ENCODE assay signal across 9 cellular contexts in the genomic region with DNA sequence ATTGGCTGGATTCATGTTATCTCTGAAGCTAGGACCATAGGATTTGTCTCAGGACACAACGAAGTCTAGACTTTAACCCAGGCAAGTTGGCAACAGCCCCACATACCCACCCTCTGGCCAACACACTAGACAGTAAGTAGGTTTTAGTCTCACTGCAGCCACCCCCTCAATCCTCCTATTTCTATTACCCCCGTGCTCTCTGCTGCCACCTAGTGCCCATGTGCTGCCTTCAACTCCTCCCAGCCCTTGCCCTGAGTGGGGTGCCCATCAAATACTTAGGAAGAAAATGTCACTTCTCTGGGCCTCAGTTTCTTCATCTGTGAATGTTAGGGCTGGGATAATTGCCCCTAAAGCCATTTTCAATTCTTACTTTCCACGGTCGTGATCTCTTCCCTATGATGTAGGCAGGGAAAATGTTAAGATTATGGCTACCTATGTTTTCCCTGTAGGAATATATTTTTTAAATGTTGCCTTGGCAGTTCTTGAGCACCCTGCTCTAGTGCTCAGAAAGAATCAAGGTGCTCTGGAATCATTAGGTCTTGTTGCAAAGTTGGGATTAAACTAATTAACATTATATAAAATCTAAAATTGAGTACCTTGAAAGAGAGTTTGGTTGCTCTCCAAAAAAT.
DNase-seq lines count a peak whose midpoint lies in the region; ATAC-seq, FAIRE-seq and TF ChIP-seq lines count a peak whose summit lies in the region.
"Had no signal": no experiment of that assay in that cellular context is flagged by ENCODE, and none has a peak within 500 bp of the region (broad histone marks: within the 10 kb centered on the region; RNA-seq: fewer than 3 reads in every experiment).

No MANE protein-coding gene starts in this region.

- DNase-seq in NCI-H2107 treated with DMSO at 0.1 percent for 48 hours (lab: John Stamatoyannopoulos, UW; ENCODE audit: unreplicated experiment) (peak; percentile 27), NCI-H2107 (lab: John Stamatoyannopoulos, UW) (no peak), NB4 (ENCODE audit: low read depth) (peak; percentile 35), astrocyte (ENCODE audit: low read depth) (no peak), neural progenitor cell (ENCODE audit: low spot score) (peak; percentile 22), Ammon's horn (ENCODE audit: low spot score) (no peak)

- H3K27me3 ChIP-seq in astrocyte (ENCODE audit: insufficient read depth, low read length): peaks cover 3% of the 10 kb centered on the region
- H3K27me3 ChIP-seq in neural progenitor cell: peaks cover 62% of the 10 kb centered on the region

- H2AFZ ChIP-seq in astrocyte (ENCODE audit: low read depth, low read length): no peak overlapping the region
- no peak overlapping the region for H2AFZ ChIP-seq in neural progenitor cell (replicated peaks)

- ATAC-seq in HG02759 (IDR thresholded peaks at IDR 0.05; ENCODE audit: unreplicated experiment) (no peak), HG02610 (IDR thresholded peaks at IDR 0.05; ENCODE audit: unreplicated experiment) (no peak)

- H3K9me3 ChIP-seq in astrocyte (ENCODE audit: insufficient read depth, low read depth, low read length) (no peaks in the 10 kb centered on the region), neural progenitor cell (ENCODE audit: low read depth) (no peaks in the 10 kb centered on the region)

- H3K36me3 Mint-ChIP-seq in astrocyte (ENCODE audit: low read depth, unreplicated experiment) (no peaks in the 10 kb centered on the region), neural progenitor cell (no peaks in the 10 kb centered on the region)

- no peaks in the 10 kb centered on the region for H3K9me3 Mint-ChIP-seq in astrocyte (ENCODE audit: unreplicated experiment)
- H3K9me3 Mint-ChIP-seq in neural progenitor cell: no peaks in the 10 kb centered on the region

- H3K27ac Mint-ChIP-seq in astrocyte (ENCODE audit: unreplicated experiment) (no peak overlapping the region), neural progenitor cell (no peak overlapping the region)

- H3F3A ChIP-seq in neural progenitor cell (ENCODE audit: low read depth): no peaks in the 10 kb centered on the region

- TF ChIP-seq CTCF in NB4 (IDR thresholded peaks at IDR 0.05; ENCODE audit: low read depth, low read length) (peak; percentile 73), astrocyte (IDR thresholded peaks at IDR 0.05; ENCODE audit: insufficient read depth, low read depth, low read length) (peak; percentile 30), neural progenitor cell (IDR thresholded peaks at IDR 0.05) (peak; percentile 68)

- TF ChIP-seq POLR2A in NB4 (IDR thresholded peaks at IDR 0.05; ENCODE audit: extremely low read depth, insufficient read length): no peak

- no peak overlapping the region for H3K4me3 ChIP-seq in NB4 (ENCODE audit: low read depth, low read length)
- no peak overlapping the region for H3K4me3 ChIP-seq in astrocyte (ENCODE audit: insufficient read depth, low read depth, low read length)
- no peak overlapping the region for H3K4me3 ChIP-seq in neural progenitor cell
- H3K4me3 ChIP-seq: lung had no signal

- H3K4me3 Mint-ChIP-seq in astrocyte (ENCODE audit: unreplicated experiment) (no peak overlapping the region), neural progenitor cell (no peak overlapping the region)

- no peak for FAIRE-seq in astrocyte (lab: Jason Lieb, UNC)

- no peaks in the 10 kb centered on the region for H3K79me2 ChIP-seq in astrocyte (ENCODE audit: insufficient read depth, low read length)
- no peaks in the 10 kb centered on the region for H3K79me2 ChIP-seq in neural progenitor cell (ENCODE audit: low read depth)

- H3K27me3 Mint-ChIP-seq in astrocyte (ENCODE audit: low read depth, unreplicated experiment): peaks cover 86% of the 10 kb centered on the region
- H3K27me3 Mint-ChIP-seq in neural progenitor cell (ENCODE audit: insufficient read depth, low read depth): peaks cover 19% of the 10 kb centered on the region

- H3K27ac ChIP-seq in astrocyte (ENCODE audit: low read depth, low read length) (no peak overlapping the region), neural progenitor cell (no peak overlapping the region)

- H3K36me3 ChIP-seq in astrocyte (ENCODE audit: insufficient read depth, low read length) (no peaks in the 10 kb centered on the region), neural progenitor cell (no peaks in the 10 kb centered on the region)

- H3K9ac ChIP-seq in astrocyte (ENCODE audit: low read length) (no peak overlapping the region), neural progenitor cell (no peak overlapping the region)

- H3K4me1 ChIP-seq in astrocyte (ENCODE audit: insufficient read depth, low read length) (no peaks in the 10 kb centered on the region), neural progenitor cell (no peaks in the 10 kb centered on the region)

- no peaks in the 10 kb centered on the region for H3K4me1 Mint-ChIP-seq in astrocyte (ENCODE audit: low read depth, unreplicated experiment)
- H3K4me1 Mint-ChIP-seq in neural progenitor cell: peaks cover 2% of the 10 kb centered on the region

- H3K4me2 ChIP-seq in astrocyte (ENCODE audit: low read length) (no peak overlapping the region), neural progenitor cell (no peak overlapping the region)

- H4K20me1 ChIP-seq in astrocyte (ENCODE audit: insufficient read depth, low read length) (no peaks in the 10 kb centered on the region), neural progenitor cell (ENCODE audit: low read depth) (no peaks in the 10 kb centered on the region)

Comparison
In these comparisons a context has a peak if more than half of its experiments do, and no peak if none do; other contexts are left out.
1. DNase-seq: peak in NCI-H2107 treated with DMSO at 0.1 percent for 48 hours (single experiment), NB4 (single experiment) and neural progenitor cell (single experiment); none in NCI-H2107 (single experiment), astrocyte (single experiment) and Ammon's horn (single experiment).
2. Peak in every context shown above with its lines, with median percentiles within 50 percentile points of each other: CTCF ChIP-seq.